In the genomic region with DNA sequence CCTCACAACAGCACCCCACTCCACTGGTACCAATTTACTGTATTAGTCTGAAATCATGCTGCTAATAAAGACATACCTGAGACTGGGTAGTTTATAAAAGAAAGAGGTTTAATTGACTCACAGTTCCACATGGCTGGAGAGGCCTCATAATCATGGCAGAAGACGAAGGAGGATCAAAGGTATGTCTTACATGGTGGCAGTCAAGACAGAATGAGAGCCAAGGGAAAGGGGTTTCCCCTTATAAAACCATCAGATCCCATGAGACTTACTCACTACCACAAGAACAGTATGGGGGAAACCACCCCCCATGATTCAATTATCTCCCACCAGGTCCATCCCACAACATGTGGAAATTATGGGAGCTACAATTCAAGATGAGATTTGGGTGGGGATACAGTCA, we compare ENCODE assay signal across 14 cellular contexts. TPM values are rescaled to one million over a fixed set of nuclear protein-coding genes. Genes with fewer than 3 reads are reported as not detected.
"Had no signal": no experiment of that assay in that cellular context is flagged by ENCODE, and none has a peak within 500 bp of the region (broad histone marks: within the 10 kb centered on the region; RNA-seq: fewer than 3 reads in every experiment).

No MANE protein-coding gene starts in this region.

RNA-seq across cellular contexts. Expression of gene ARMC3, which starts 18.2 kb away (rescaled TPM):
- total RNA-seq: colonic mucosa, dermis blood vessel endothelial cell, dermis microvascular lymphatic vessel endothelial cell, endothelial cell of umbilical vein, esophagus mucosa, esophagus squamous epithelium, fibroblast of lung, fibroblast of villous mesenchyme, foreskin keratinocyte, gastrocnemius medialis, gastroesophageal sphincter, glomerular endothelial cell, heart left ventricle, heart right ventricle had no signal
